Comparison of ENCODE assay signal across 8 cellular contexts in the genomic region with DNA sequence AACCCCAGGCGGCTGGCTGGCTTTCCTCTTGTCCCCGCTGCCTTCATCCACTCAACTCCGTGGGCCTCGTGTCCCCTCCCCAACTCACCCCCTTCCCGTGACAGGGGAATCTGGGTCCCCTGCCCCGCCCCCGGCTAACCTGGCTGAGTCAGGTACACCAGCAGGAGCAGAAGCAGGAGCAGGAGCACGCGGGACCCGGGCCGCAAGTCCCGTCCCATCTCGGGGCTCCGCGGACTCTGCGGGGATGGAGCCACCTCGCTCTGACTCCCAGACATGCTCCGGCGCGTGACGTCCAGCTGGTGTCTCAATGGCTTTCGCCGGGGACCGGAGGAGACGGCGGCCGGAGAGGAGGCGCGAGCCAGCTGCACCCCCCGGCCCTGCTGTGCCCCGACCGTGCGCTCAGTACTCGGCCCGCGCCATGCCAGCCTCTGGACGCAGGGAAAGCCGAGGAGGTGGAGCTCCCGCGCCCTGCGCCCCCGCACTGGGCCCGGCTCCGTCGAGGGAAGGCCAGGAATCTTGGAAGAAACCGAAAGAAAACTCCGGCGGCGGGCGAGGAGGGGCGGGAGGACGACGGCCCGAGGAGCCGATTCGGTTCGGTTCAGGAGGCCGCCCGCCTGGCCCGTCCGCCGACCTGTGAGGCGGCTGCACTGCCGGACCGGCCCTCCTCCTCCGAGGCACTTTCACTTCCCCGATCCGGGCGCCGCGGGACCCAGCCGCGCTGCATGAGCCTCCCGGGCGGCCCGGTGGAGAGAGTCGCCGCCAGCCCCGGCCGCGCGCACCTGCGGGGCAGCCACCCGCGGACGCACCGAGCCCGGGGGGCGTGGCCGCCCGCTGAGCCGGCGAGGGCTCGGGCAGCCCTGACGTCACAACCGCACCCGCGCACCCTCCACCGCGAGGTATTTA. TPM values are rescaled to one million over a fixed set of nuclear protein-coding genes. Genes with fewer than 3 reads are reported as not detected.
DNase-seq lines count a peak whose midpoint lies in the region; ATAC-seq and TF ChIP-seq lines count a peak whose summit lies in the region.

Gene CXCL16, minus strand, starts transcription at position 807 of the 903 bp plus-strand sequence. Its CDS starts 589 bp downstream, at position 218.
Gene ZMYND15, plus strand, starts transcription at position 712 of the 903 bp plus-strand sequence. CDS start 716 bp downstream, outside the sequence.

- peaks cover 37% of the 10 kb centered on the region for H3K27me3 Mint-ChIP-seq in activated CD4-positive, alpha-beta T cell treated with anti-CD3 and anti-CD28 coated beads, Interleukin-2, amount 10 ng/mL, durations not matched to agents 24 days and 14 days

- no peak for TF ChIP-seq CTCF in lower lobe of right lung (IDR thresholded peaks at IDR 0.05)

- H3K4me1 Mint-ChIP-seq in activated CD4-positive, alpha-beta T cell treated with anti-CD3 and anti-CD28 coated beads, Interleukin-2, amount 10 ng/mL, durations not matched to agents 24 days and 14 days: peaks cover 22% of the 10 kb centered on the region

- ATAC-seq in lower lobe of right lung: peak; percentile 83 to 86

- no peak within 1 kb of the TSS for H3K27ac ChIP-seq in HUES64 (ENCODE audit: low read depth, low read length)
- H3K27ac ChIP-seq in lower lobe of right lung: peak within 1 kb of the TSS; percentile 84

- H3K4me3 ChIP-seq in HUES64 (ENCODE audit: low read length) (peak within 1 kb of the TSS; percentile 56), lower lobe of right lung (peak within 1 kb of the TSS; percentile 90)

- H3K36me3 Mint-ChIP-seq in activated CD4-positive, alpha-beta T cell treated with anti-CD3 and anti-CD28 coated beads, Interleukin-2, amount 10 ng/mL, durations not matched to agents 24 days and 14 days (ENCODE audit: low read depth): no peaks in the 10 kb centered on the region

- WGBS in HUES64: 1% methylated on average over 100 of the region's 100 CpGs

- intact Hi-C loops in activated CD4-positive, alpha-beta T cell treated with anti-CD3 and anti-CD28 coated beads, Interleukin-2, amount 10 ng/mL, durations not matched to agents 24 days and 14 days (cut with micrococcal nuclease): no loop called here
- intact Hi-C loops in lower lobe of right lung (cut with DNase I): loop anchor here (10.0 kb wide), 1 partner anchor 45 kb away; the partner anchor contains the start of genes GLTPD2 and VMO1

- H3K4me1 ChIP-seq in HUES64 (ENCODE audit: insufficient read depth, low read length): no peaks in the 10 kb centered on the region
- peaks cover 22% of the 10 kb centered on the region for H3K4me1 ChIP-seq in lower lobe of right lung

- DNase-seq in EH (ENCODE audit: low read depth) (peak; percentile 42), ecto neural progenitor cell (ENCODE audit: low spot score) (peak; percentile 75), lower lobe of right lung (peak; percentile 81), HCEC 1CT (no peak), NCI-H2227 (lab: John Stamatoyannopoulos, UW; ENCODE audit: unreplicated experiment) (no peak)
- peak; percentile 89 for DNase-seq in activated CD4-positive, alpha-beta T cell treated with anti-CD3 and anti-CD28 coated beads, Interleukin-2, amount 10 ng/mL, durations not matched to agents 24 days and 14 days
- DNase-seq in stimulated activated CD8-positive, alpha-beta memory T cell treated with anti-CD3 and anti-CD28 coated beads, Interleukin-15, amount 100 ng/mL, for 24 hours (ENCODE audit: low read depth): peak; percentile 17

- peak within 1 kb of the TSS; percentile 48 for H3K27ac Mint-ChIP-seq in activated CD4-positive, alpha-beta T cell treated with anti-CD3 and anti-CD28 coated beads, Interleukin-2, amount 10 ng/mL, durations not matched to agents 24 days and 14 days

- H3K4me3 Mint-ChIP-seq in activated CD4-positive, alpha-beta T cell treated with anti-CD3 and anti-CD28 coated beads, Interleukin-2, amount 10 ng/mL, durations not matched to agents 24 days and 14 days: peak within 1 kb of the TSS; percentile 85

- no peaks in the 10 kb centered on the region for H3K36me3 ChIP-seq in HUES64 (ENCODE audit: insufficient read depth, low read length)
- H3K36me3 ChIP-seq in lower lobe of right lung: peaks cover 8% of the 10 kb centered on the region

- H3K9me3 ChIP-seq in HUES64 (ENCODE audit: insufficient read depth, low read depth, low read length): no peaks in the 10 kb centered on the region
- H3K9me3 ChIP-seq in lower lobe of right lung: no peaks in the 10 kb centered on the region

- H3K9ac ChIP-seq in HUES64 (ENCODE audit: low read depth, low read length): peak within 1 kb of the TSS; percentile 49; the same call in 1 of the 2 replicates

- no peaks in the 10 kb centered on the region for H3K9me3 Mint-ChIP-seq in activated CD4-positive, alpha-beta T cell treated with anti-CD3 and anti-CD28 coated beads, Interleukin-2, amount 10 ng/mL, durations not matched to agents 24 days and 14 days

- peaks cover 92% of the 10 kb centered on the region for H3K27me3 ChIP-seq in HUES64 (ENCODE audit: insufficient read depth, low read length)
- H3K27me3 ChIP-seq in lower lobe of right lung (ENCODE audit: low read depth): peaks cover 2% of the 10 kb centered on the region

RNA-seq across cellular contexts. Expression of gene CXCL16, which starts in this region (rescaled TPM):
- 0.75 TPM for polyA plus RNA-seq in HUES64 (2013, experiment 1 of 2)
- 1.5 TPM for polyA plus RNA-seq in HUES64 (2013, experiment 2 of 2)
- 1.8 and 2.5 TPM in 2 replicates for total RNA-seq in activated CD4-positive, alpha-beta T cell treated with anti-CD3 and anti-CD28 coated beads, Interleukin-2, amount 10 ng/mL, durations not matched to agents 24 days and 14 days
- 249 TPM for total RNA-seq in lower lobe of right lung

RNA-seq across cellular contexts. Expression of gene ZMYND15, which starts in this region (rescaled TPM):
- polyA plus RNA-seq in HUES64 (2013, experiment 1 of 2): 0.10 TPM
- 0.13 TPM for polyA plus RNA-seq in HUES64 (2013, experiment 2 of 2)
- not detected in 2 replicates for total RNA-seq in activated CD4-positive, alpha-beta T cell treated with anti-CD3 and anti-CD28 coated beads, Interleukin-2, amount 10 ng/mL, durations not matched to agents 24 days and 14 days
- total RNA-seq in lower lobe of right lung: 13.3 TPM

Comparison
In these comparisons a context has a peak if more than half of its experiments do, and no peak if none do; other contexts are left out.
1. RNA of gene CXCL16 (total RNA-seq): 249 TPM in lower lobe of right lung (single experiment); 1.8 to 2.5 TPM in activated CD4-positive, alpha-beta T cell treated with anti-CD3 and anti-CD28 coated beads, Interleukin-2, amount 10 ng/mL, durations not matched to agents 24 days and 14 days; every median in the first group is over 10 times any median in the second.
2. RNA of gene ZMYND15 (total RNA-seq): 13.3 TPM in lower lobe of right lung (single experiment); not detected in activated CD4-positive, alpha-beta T cell treated with anti-CD3 and anti-CD28 coated beads, Interleukin-2, amount 10 ng/mL, durations not matched to agents 24 days and 14 days; every median in the first group is over 10 times any median in the second.
3. DNase-seq: peak in EH (single experiment), activated CD4-positive, alpha-beta T cell treated with anti-CD3 and anti-CD28 coated beads, Interleukin-2, amount 10 ng/mL, durations not matched to agents 24 days and 14 days (single experiment), ecto neural progenitor cell (single experiment), lower lobe of right lung (single experiment) and stimulated activated CD8-positive, alpha-beta memory T cell treated with anti-CD3 and anti-CD28 coated beads, Interleukin-15, amount 100 ng/mL, for 24 hours (single experiment); none in HCEC 1CT (single experiment) and NCI-H2227 (single experiment).